ENCODE assay signal across 1 cellular context in the genomic region with DNA sequence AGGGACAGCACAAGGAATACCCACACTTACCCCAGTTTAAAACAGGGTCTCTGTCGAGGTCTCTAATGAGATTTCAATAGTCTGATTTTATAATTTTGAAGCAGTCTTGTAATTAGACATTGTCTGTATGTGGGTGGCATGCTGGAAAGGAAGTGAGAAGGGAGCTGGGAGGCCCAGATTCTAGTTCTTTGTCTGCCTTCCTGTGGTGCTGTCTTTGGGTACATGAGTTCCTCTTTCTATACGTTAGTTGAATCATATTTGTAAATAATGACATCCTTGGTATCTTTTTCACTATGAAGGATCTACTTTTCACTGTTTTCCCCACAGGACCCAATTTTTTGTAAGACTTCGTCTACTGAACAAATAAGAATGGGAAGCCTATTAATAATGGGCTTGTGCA.
TF ChIP-seq lines count a peak whose summit lies in the region.

No MANE protein-coding gene starts in this region.

TF ChIP-seq in GM12878, 131 proteins besides CTCF, POLR2A, EP300 and RAD21 (continued from another document):
- TF ChIP-seq, protein P1, sequence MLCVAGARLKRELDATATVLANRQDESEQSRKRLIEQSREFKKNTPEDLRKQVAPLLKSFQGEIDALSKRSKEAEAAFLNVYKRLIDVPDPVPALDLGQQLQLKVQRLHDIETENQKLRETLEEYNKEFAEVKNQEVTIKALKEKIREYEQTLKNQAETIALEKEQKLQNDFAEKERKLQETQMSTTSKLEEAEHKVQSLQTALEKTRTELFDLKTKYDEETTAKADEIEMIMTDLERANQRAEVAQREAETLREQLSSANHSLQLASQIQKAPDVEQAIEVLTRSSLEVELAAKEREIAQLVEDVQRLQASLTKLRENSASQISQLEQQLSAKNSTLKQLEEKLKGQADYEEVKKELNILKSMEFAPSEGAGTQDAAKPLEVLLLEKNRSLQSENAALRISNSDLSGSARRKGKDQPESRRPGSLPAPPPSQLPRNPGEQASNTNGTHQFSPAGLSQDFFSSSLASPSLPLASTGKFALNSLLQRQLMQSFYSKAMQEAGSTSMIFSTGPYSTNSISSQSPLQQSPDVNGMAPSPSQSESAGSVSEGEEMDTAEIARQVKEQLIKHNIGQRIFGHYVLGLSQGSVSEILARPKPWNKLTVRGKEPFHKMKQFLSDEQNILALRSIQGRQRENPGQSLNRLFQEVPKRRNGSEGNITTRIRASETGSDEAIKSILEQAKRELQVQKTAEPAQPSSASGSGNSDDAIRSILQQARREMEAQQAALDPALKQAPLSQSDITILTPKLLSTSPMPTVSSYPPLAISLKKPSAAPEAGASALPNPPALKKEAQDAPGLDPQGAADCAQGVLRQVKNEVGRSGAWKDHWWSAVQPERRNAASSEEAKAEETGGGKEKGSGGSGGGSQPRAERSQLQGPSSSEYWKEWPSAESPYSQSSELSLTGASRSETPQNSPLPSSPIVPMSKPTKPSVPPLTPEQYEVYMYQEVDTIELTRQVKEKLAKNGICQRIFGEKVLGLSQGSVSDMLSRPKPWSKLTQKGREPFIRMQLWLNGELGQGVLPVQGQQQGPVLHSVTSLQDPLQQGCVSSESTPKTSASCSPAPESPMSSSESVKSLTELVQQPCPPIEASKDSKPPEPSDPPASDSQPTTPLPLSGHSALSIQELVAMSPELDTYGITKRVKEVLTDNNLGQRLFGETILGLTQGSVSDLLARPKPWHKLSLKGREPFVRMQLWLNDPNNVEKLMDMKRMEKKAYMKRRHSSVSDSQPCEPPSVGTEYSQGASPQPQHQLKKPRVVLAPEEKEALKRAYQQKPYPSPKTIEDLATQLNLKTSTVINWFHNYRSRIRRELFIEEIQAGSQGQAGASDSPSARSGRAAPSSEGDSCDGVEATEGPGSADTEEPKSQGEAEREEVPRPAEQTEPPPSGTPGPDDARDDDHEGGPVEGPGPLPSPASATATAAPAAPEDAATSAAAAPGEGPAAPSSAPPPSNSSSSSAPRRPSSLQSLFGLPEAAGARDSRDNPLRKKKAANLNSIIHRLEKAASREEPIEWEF (IDR thresholded peaks at IDR 0.05; ENCODE audit: insufficient replicate concordance, low read depth, low read length), result no peak
- TF ChIP-seq, protein P2, sequence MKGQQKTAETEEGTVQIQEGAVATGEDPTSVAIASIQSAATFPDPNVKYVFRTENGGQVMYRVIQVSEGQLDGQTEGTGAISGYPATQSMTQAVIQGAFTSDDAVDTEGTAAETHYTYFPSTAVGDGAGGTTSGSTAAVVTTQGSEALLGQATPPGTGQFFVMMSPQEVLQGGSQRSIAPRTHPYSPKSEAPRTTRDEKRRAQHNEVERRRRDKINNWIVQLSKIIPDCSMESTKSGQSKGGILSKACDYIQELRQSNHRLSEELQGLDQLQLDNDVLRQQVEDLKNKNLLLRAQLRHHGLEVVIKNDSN (IDR thresholded peaks at IDR 0.05; ENCODE audit: borderline replicate concordance, extremely low read length, insufficient read depth, low read depth, low read length), result no peak
- 0 out of 2 replicates have a peak, but pooled peaks have one; percentile 22 for TF ChIP-seq NR2F1 (conservative IDR thresholded peaks at IDR 0.05)
- TF ChIP-seq REST (IDR thresholded peaks at IDR 0.05; ENCODE audit: low read depth, low read length), result no peak
- no peak for TF ChIP-seq PBX3 (IDR thresholded peaks at IDR 0.05; ENCODE audit: insufficient replicate concordance, low read depth, low read length)
- TF ChIP-seq KLF5 (IDR thresholded peaks at IDR 0.05; ENCODE audit: partially characterized antibody), result no peak
- TF ChIP-seq RCOR1 (conservative IDR thresholded peaks at IDR 0.05; ENCODE audit: low read depth, low read length), result no peak
- TF ChIP-seq CHD1 (IDR thresholded peaks at IDR 0.05; ENCODE audit: low read depth, low read length), result no peak
- TF ChIP-seq GABPA (IDR thresholded peaks at IDR 0.05; ENCODE audit: low read depth), result peak; percentile 62; the same call in 1 of the 2 replicates
- no peak for TF ChIP-seq SREBF2 (IDR thresholded peaks at IDR 0.05; ENCODE audit: low read length)
- TF ChIP-seq HDAC6 (IDR thresholded peaks at IDR 0.05; ENCODE audit: unreplicated experiment), result no peak
- TF ChIP-seq IKZF2 (IDR thresholded peaks at IDR 0.05), result peak; percentile 93 to 95
- peak; percentile 85 for TF ChIP-seq BMI1 (IDR thresholded peaks at IDR 0.05; ENCODE audit: borderline replicate concordance)
- TF ChIP-seq HDGF (IDR thresholded peaks at IDR 0.05), result no peak
- TF ChIP-seq, protein P3, sequence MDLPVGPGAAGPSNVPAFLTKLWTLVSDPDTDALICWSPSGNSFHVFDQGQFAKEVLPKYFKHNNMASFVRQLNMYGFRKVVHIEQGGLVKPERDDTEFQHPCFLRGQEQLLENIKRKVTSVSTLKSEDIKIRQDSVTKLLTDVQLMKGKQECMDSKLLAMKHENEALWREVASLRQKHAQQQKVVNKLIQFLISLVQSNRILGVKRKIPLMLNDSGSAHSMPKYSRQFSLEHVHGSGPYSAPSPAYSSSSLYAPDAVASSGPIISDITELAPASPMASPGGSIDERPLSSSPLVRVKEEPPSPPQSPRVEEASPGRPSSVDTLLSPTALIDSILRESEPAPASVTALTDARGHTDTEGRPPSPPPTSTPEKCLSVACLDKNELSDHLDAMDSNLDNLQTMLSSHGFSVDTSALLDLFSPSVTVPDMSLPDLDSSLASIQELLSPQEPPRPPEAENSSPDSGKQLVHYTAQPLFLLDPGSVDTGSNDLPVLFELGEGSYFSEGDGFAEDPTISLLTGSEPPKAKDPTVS (IDR thresholded peaks at IDR 0.05; ENCODE audit: low read depth, low read length), result no peak
- peak; percentile 50; the same call in 1 of the 2 replicates for TF ChIP-seq TCF7 (IDR thresholded peaks at IDR 0.05; ENCODE audit: borderline replicate concordance)
- TF ChIP-seq YBX1 (IDR thresholded peaks at IDR 0.05), result no peak
- TF ChIP-seq ZNF207 (IDR thresholded peaks at IDR 0.05; ENCODE audit: borderline replicate concordance), result no peak
- TF ChIP-seq CHD4 (IDR thresholded peaks at IDR 0.05), result no peak
- peak; percentile 94 for TF ChIP-seq IRF4 (IDR thresholded peaks at IDR 0.05; ENCODE audit: low read depth, low read length)
- TF ChIP-seq NKRF (conservative IDR thresholded peaks at IDR 0.05), result no peak
- TF ChIP-seq MXI1 (IDR thresholded peaks at IDR 0.05; ENCODE audit: low read depth, low read length), result no peak
- TF ChIP-seq MTA2 (IDR thresholded peaks at IDR 0.05; ENCODE audit: low read depth), result peak; percentile 96
- TF ChIP-seq SKIL (IDR thresholded peaks at IDR 0.05; ENCODE audit: low read depth, poor library complexity, severe bottlenecking), result peak; percentile 90
- TF ChIP-seq, protein P4, sequence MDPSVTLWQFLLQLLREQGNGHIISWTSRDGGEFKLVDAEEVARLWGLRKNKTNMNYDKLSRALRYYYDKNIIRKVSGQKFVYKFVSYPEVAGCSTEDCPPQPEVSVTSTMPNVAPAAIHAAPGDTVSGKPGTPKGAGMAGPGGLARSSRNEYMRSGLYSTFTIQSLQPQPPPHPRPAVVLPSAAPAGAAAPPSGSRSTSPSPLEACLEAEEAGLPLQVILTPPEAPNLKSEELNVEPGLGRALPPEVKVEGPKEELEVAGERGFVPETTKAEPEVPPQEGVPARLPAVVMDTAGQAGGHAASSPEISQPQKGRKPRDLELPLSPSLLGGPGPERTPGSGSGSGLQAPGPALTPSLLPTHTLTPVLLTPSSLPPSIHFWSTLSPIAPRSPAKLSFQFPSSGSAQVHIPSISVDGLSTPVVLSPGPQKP (IDR thresholded peaks at IDR 0.05; ENCODE audit: low read depth, low read length), result no peak
- peak; percentile 94 for TF ChIP-seq NFIC (IDR thresholded peaks at IDR 0.05; ENCODE audit: low read depth, low read length)
- TF ChIP-seq ESRRA (IDR thresholded peaks at IDR 0.05; ENCODE audit: low read length), result no peak
- TF ChIP-seq PML (IDR thresholded peaks at IDR 0.05; ENCODE audit: low read length), result 0 out of 2 replicates have a peak, but pooled peaks have one; percentile 71
- TF ChIP-seq RBBP5 (conservative IDR thresholded peaks at IDR 0.05), result no peak
- TF ChIP-seq BRCA1 (IDR thresholded peaks at IDR 0.05; ENCODE audit: low read depth, low read length), result no peak
- peak; percentile 62 for TF ChIP-seq RELA (IDR thresholded peaks at IDR 0.05; ENCODE audit: borderline replicate concordance, partially characterized antibody)
- TF ChIP-seq MYC (IDR thresholded peaks at IDR 0.05; ENCODE audit: insufficient read depth, insufficient read length, insufficient replicate concordance, low read length, severe bottlenecking), result no peak
TF ChIP-seq in GM12878: peak in this region for 43.
